ENCODE assay signal across 1 cellular context in the genomic region with DNA sequence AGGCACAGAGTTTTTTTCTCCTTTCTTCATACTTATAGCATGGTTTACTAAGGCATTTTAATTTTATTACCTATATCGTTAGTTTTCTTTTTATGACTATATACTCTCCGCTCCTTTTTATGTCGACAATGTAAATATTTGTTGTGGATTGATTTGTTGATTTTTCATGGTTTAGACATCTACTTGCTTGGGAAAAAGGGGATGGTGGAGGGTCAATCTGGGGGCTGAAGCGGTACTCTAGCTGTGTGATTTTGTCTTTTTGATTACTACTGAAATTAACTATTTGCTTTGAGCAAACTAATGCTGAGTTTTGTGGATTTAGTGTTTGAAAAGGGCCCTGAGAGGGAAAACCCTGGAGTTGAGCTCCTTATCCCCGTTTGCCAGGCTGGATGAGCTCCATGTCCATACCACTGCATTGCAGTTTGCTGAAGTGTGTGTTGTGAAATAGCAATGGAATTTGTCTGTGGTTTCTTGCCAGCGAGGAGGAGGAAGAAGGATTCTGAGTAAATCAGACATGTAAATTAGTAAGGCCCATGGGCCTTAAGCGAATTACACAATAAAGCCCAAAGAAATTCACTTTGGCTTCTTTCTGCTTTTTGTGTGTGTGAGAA.
TF ChIP-seq lines count a peak whose summit lies in the region.

No MANE protein-coding gene starts in this region.

TF ChIP-seq in HEK293, 187 proteins besides CTCF, POLR2A, EP300 and RAD21 (continued from another document):
- TF ChIP-seq ZSCAN16 (tag by site-specific recombination; IDR thresholded peaks at IDR 0.05) (no peak), ZNF221 (tag by site-specific recombination; IDR thresholded peaks at IDR 0.05; ENCODE audit: borderline replicate concordance) (no peak), EGR2 (tag by site-specific recombination; IDR thresholded peaks at IDR 0.05; ENCODE audit: low read depth) (no peak), ZNF610 (tag by site-specific recombination; IDR thresholded peaks at IDR 0.05; ENCODE audit: borderline replicate concordance) (no peak), ZNF239 (tag by site-specific recombination; IDR thresholded peaks at IDR 0.05) (no peak), ZNF24 (tag by site-specific recombination; IDR thresholded peaks at IDR 0.05) (no peak), ZNF670 (tag by site-specific recombination; IDR thresholded peaks at IDR 0.05; ENCODE audit: low read depth) (no peak), ZNF473 (tag by site-specific recombination; IDR thresholded peaks at IDR 0.05) (no peak), MZF1 (tag by site-specific recombination; IDR thresholded peaks at IDR 0.05; ENCODE audit: borderline replicate concordance) (no peak), ZNF423 (tag by site-specific recombination; IDR thresholded peaks at IDR 0.05) (no peak), PRDM6 (tag by site-specific recombination; IDR thresholded peaks at IDR 0.05) (peak; percentile 76; the same call in 1 of the 2 replicates), GLIS2 (tag by site-specific recombination; IDR thresholded peaks at IDR 0.05) (no peak), ZXDB (tag by site-specific recombination; IDR thresholded peaks at IDR 0.05) (0 out of 2 replicates have a peak, but pooled peaks have one; percentile 15), ZNF707 (tag by site-specific recombination; IDR thresholded peaks at IDR 0.05) (no peak), ZNF280D (tag by site-specific recombination; IDR thresholded peaks at IDR 0.05) (no peak), ZNF350 (tag by site-specific recombination; IDR thresholded peaks at IDR 0.05) (no peak), YY1 (tag by site-specific recombination; IDR thresholded peaks at IDR 0.05) (no peak), SP7 (tag by site-specific recombination; IDR thresholded peaks at IDR 0.05) (no peak), BCL11A (tag by site-specific recombination; IDR thresholded peaks at IDR 0.05; ENCODE audit: low read depth) (no peak), ZNF621 (tag by site-specific recombination; IDR thresholded peaks at IDR 0.05) (no peak), ZNF645 (tag by site-specific recombination; IDR thresholded peaks at IDR 0.05) (no peak), ZNF626 (tag by site-specific recombination; IDR thresholded peaks at IDR 0.05) (no peak), ZNF174 (tag by site-specific recombination; IDR thresholded peaks at IDR 0.05) (no peak), ZNF843 (tag by site-specific recombination; IDR thresholded peaks at IDR 0.05) (0 out of 2 replicates have a peak, but pooled peaks have one; percentile 41), ZNF585B (tag by site-specific recombination; IDR thresholded peaks at IDR 0.05) (no peak), ZNF48 (tag by site-specific recombination; IDR thresholded peaks at IDR 0.05) (no peak), ZBTB20 (tag by site-specific recombination; IDR thresholded peaks at IDR 0.05) (peak; percentile 59), ZFP69B (tag by site-specific recombination; IDR thresholded peaks at IDR 0.05) (no peak), ZNF114 (tag by site-specific recombination; IDR thresholded peaks at IDR 0.05) (no peak), SCRT2 (tag by site-specific recombination; IDR thresholded peaks at IDR 0.05) (no peak)
- TF ChIP-seq, protein P1, sequence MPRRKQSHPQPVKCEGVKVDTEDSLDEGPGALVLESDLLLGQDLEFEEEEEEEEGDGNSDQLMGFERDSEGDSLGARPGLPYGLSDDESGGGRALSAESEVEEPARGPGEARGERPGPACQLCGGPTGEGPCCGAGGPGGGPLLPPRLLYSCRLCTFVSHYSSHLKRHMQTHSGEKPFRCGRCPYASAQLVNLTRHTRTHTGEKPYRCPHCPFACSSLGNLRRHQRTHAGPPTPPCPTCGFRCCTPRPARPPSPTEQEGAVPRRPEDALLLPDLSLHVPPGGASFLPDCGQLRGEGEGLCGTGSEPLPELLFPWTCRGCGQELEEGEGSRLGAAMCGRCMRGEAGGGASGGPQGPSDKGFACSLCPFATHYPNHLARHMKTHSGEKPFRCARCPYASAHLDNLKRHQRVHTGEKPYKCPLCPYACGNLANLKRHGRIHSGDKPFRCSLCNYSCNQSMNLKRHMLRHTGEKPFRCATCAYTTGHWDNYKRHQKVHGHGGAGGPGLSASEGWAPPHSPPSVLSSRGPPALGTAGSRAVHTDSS (tag by site-specific recombination; IDR thresholded peaks at IDR 0.05) = peak; percentile 59
- TF ChIP-seq, protein P2, sequence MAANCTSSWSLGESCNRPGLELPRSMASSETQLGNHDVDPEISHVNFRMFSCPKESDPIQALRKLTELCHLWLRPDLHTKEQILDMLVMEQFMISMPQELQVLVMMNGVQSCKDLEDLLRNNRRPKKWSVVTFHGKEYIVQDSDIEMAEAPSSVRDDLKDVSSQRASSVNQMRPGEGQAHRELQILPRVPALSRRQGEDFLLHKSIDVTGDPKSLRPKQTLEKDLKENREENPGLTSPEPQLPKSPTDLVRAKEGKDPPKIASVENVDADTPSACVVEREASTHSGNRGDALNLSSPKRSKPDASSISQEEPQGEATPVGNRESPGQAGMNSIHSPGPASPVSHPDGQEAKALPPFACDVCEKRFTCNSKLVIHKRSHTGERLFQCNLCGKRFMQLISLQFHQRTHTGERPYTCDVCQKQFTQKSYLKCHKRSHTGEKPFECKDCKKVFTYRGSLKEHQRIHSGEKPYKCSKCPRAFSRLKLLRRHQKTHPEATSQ (tag by site-specific recombination; IDR thresholded peaks at IDR 0.05) = no peak
- TF ChIP-seq, protein P3, sequence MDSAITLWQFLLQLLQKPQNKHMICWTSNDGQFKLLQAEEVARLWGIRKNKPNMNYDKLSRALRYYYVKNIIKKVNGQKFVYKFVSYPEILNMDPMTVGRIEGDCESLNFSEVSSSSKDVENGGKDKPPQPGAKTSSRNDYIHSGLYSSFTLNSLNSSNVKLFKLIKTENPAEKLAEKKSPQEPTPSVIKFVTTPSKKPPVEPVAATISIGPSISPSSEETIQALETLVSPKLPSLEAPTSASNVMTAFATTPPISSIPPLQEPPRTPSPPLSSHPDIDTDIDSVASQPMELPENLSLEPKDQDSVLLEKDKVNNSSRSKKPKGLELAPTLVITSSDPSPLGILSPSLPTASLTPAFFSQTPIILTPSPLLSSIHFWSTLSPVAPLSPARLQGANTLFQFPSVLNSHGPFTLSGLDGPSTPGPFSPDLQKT (IDR thresholded peaks at IDR 0.05; ENCODE audit: borderline replicate concordance, low read depth, low read length) = no peak
